In genomic region chr1:226737819-226738420, GRCh38 we compare ENCODE assay signal across 8 cellular contexts. TPM values are rescaled to one million over a fixed set of nuclear protein-coding genes. Genes with fewer than 3 reads are reported as not detected.
DNase-seq lines count a peak whose midpoint lies in the region; ATAC-seq and TF ChIP-seq lines count a peak whose summit lies in the region.

No MANE protein-coding gene starts in this region.

- WGBS in testis, 2 donors: 1% methylated on average over 22 to 34 of the region's 49 CpGs

- H3K9me3 Mint-ChIP-seq in CD4-positive, CD25-positive, alpha-beta regulatory T cell: peaks cover 0 to 4% (median 0%) of the 10 kb centered on the region in 7 donors

- peak; percentile 7 for TF ChIP-seq POLR2A in erythroblast (IDR thresholded peaks at IDR 0.05; ENCODE audit: low read length)
- no peak for TF ChIP-seq POLR2A in testis (IDR thresholded peaks at IDR 0.05)

- peaks cover 18 to 48% (median 28%) of the 10 kb centered on the region in 4 donors for H3K4me1 Mint-ChIP-seq in CD4-positive, CD25-positive, alpha-beta regulatory T cell

- peaks cover 24% of the 10 kb centered on the region for H3K36me3 ChIP-seq in CD4-positive, CD25-positive, alpha-beta regulatory T cell (ENCODE audit: control insufficient read depth, insufficient read depth, low read length)
- H3K36me3 ChIP-seq in mucosa of descending colon (ENCODE audit: low read depth) (no peaks in the 10 kb centered on the region), testis (ENCODE audit: low read depth, missing control alignments) (no peaks in the 10 kb centered on the region)

- peak in 2 of 3 donors; percentile 32 to 57 for DNase-seq in CD4-positive, CD25-positive, alpha-beta regulatory T cell
- DNase-seq in NAMALWA (ENCODE audit: low spot score): peak; percentile 66
- peak; percentile 87 for DNase-seq in activated CD8-positive, alpha-beta memory T cell treated with anti-CD3 and anti-CD28 coated beads for 24 hours
- DNase-seq in erythroblast (lab: John Stamatoyannopoulos, UW): peak; percentile 62 to 67
- peak; percentile 64 to 79 (median 73) for DNase-seq in mucosa of descending colon
- peak; percentile 57 for DNase-seq in testis
- DNase-seq in HuH-7 (ENCODE audit: low spot score): no peak

- peak overlapping the region; percentile 91 to 97 (median 93) for H3K27ac Mint-ChIP-seq in CD4-positive, CD25-positive, alpha-beta regulatory T cell

- TF ChIP-seq CTCF in mucosa of descending colon (IDR thresholded peaks at IDR 0.05) (no peak), testis (IDR thresholded peaks at IDR 0.05) (no peak)

- H3K36me3 Mint-ChIP-seq in CD4-positive, CD25-positive, alpha-beta regulatory T cell: peaks cover 28% of the 10 kb centered on the region

- peaks cover 10% of the 10 kb centered on the region for H3K27me3 Mint-ChIP-seq in CD4-positive, CD25-positive, alpha-beta regulatory T cell

- H3K27ac ChIP-seq in CD4-positive, CD25-positive, alpha-beta regulatory T cell (ENCODE audit: insufficient read depth, low read length, poor library complexity, severe bottlenecking): peak overlapping the region; percentile 81
- H3K27ac ChIP-seq in testis: peak overlapping the region; percentile 80 to 87

- H3K9me3 ChIP-seq in CD4-positive, CD25-positive, alpha-beta regulatory T cell (ENCODE audit: control insufficient read depth in 2 of 2, low read length in 2 of 2): no peaks in the 10 kb centered on the region
- no peaks in the 10 kb centered on the region for H3K9me3 ChIP-seq in mucosa of descending colon
- no peaks in the 10 kb centered on the region for H3K9me3 ChIP-seq in testis

- H3K27me3 ChIP-seq in CD4-positive, CD25-positive, alpha-beta regulatory T cell (ENCODE audit: control insufficient read depth, insufficient read depth, low read length): no peaks in the 10 kb centered on the region
- no peaks in the 10 kb centered on the region for H3K27me3 ChIP-seq in testis

- ATAC-seq in CD4-positive, CD25-positive, alpha-beta regulatory T cell (ENCODE audit: low read depth in 2 of 2): peak; percentile 11 to 18
- peak; percentile 21 for ATAC-seq in GM21367 (IDR thresholded peaks at IDR 0.05; ENCODE audit: unreplicated experiment)
- peak; percentile 68 for ATAC-seq in mucosa of descending colon

- peak overlapping the region; percentile 91 to 100 (median 98) for H3K4me3 Mint-ChIP-seq in CD4-positive, CD25-positive, alpha-beta regulatory T cell

- intact Hi-C loops in mucosa of descending colon (cut with DNase I, micrococcal nuclease) (loop anchor here in 1 of 2 donors (10.0 kb wide), 2 partner anchors 83 to 87 kb away; no protein-coding TSS in a partner anchor), testis (cut with DNase I; ENCODE audit: low total_unique reads) (loop anchor here (10.0 kb wide), 1 partner anchor 93 kb away; no protein-coding TSS in a partner anchor)

- H3K4me1 ChIP-seq in CD4-positive, CD25-positive, alpha-beta regulatory T cell (ENCODE audit: control insufficient read depth, insufficient read depth, low read length, poor library complexity, severe bottlenecking): peaks cover 45% of the 10 kb centered on the region
- H3K4me1 ChIP-seq in mucosa of descending colon (ENCODE audit: low read depth): peaks cover 14% of the 10 kb centered on the region
- H3K4me1 ChIP-seq in testis: peaks cover 20% of the 10 kb centered on the region

- peak overlapping the region; percentile 95 for H3K4me3 ChIP-seq in CD4-positive, CD25-positive, alpha-beta regulatory T cell (ENCODE audit: low read depth, low read length)
- H3K4me3 ChIP-seq in mucosa of descending colon (peak overlapping the region; percentile 57), testis (peak overlapping the region; percentile 63 to 80)

RNA-seq across cellular contexts. Expression of gene ITPKB, which starts 1.2 kb away (rescaled TPM):
- 216 TPM for total RNA-seq in CD4-positive, CD25-positive, alpha-beta regulatory T cell
- polyA plus RNA-seq in CD4-positive, CD25-positive, alpha-beta regulatory T cell: 10 to 100 TPM; 38.5 to 60.2 (median 44.8) TPM
- total RNA-seq in mucosa of descending colon (10 to 100 TPM in 2 of 3 donors, 1 to 10 TPM in 1; 9.5 to 90.3 (median 11.7) TPM), testis (10 to 100 TPM; 13.5 to 18.0 TPM)
- 11.4 TPM for polyA plus RNA-seq in testis (ENCODE audit: insufficient read depth, low read depth, low replicate concordance)

Comparison
In these comparisons a context has a peak if more than half of its experiments do, and no peak if none do; other contexts are left out.
1. ATAC-seq: peak in every context shown above with its lines; median percentile 68 in mucosa of descending colon; 21 in GM21367; 14 in CD4-positive, CD25-positive, alpha-beta regulatory T cell.